Comparison of ENCODE assay signal across 8 cellular contexts in the genomic region with DNA sequence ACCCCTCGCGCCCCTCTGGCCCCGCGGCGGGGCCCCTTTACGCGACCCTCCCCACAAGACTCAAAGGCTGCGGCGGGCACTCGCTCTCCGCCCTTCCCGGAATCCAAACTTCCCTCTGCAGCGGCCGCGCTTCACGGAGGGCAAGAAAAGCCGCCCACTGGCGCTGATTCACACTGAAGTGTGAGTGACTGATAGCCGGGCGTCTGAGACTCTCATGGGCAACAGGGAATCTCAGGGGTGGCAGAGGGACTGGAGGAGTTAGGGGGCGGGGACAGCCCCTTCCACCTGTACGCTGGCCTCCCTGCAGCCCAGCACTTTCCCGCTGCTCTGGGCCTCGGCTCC. TPM values are rescaled to one million over a fixed set of nuclear protein-coding genes. Genes with fewer than 3 reads are reported as not detected.
DNase-seq lines count a peak whose midpoint lies in the region; ATAC-seq and TF ChIP-seq lines count a peak whose summit lies in the region.

No MANE protein-coding gene starts in this region.

- DNase-seq in CD4-positive, alpha-beta T cell = peak in 1 of 10 experiments; percentile 39
- peak; percentile 6 for DNase-seq in NCI-H1048 (lab: John Stamatoyannopoulos, UW)
- DNase-seq in activated naive CD4-positive, alpha-beta T cell treated with anti-CD3 and anti-CD28 coated beads, Interleukin-2, amount 50 U/mL, for 72 hours (ENCODE audit: low spot score in 2 of 2) = peak in 1 of 2 donors; percentile 80
- DNase-seq in right cardiac atrium = peak; percentile 69 to 82 (median 75)
- DNase-seq in effector CD4-positive, alpha-beta T cell = no peak
- DNase-seq in SHP77 treated with DMSO at 0.1 percent for 48 hours (lab: John Stamatoyannopoulos, UW) = no peak

- intact Hi-C loops in CD4-positive, alpha-beta T cell (cut with DNase I, micrococcal nuclease) = loop anchor here (5.0 to 10.0 kb wide), 2 partner anchors 36 to 51 kb away; partner anchors contain the start of genes ADD1 (in 1 of the 2) and TNIP2 (in 1 of the 2)
- intact Hi-C loops in right cardiac atrium (cut with DNase I) = no loop called here

- no peaks in the 10 kb centered on the region for H3K36me3 Mint-ChIP-seq in CD4-positive, alpha-beta T cell (ENCODE audit: low read depth)
- H3K36me3 Mint-ChIP-seq in activated naive CD4-positive, alpha-beta T cell treated with anti-CD3 and anti-CD28 coated beads, Interleukin-2, amount 50 U/mL, for 72 hours = no peaks in the 10 kb centered on the region

- peaks cover 46% of the 10 kb centered on the region for H3K4me1 Mint-ChIP-seq in CD4-positive, alpha-beta T cell (ENCODE audit: low read depth)

- no peaks in the 10 kb centered on the region for H3K36me3 ChIP-seq in skeletal muscle tissue (ENCODE audit: control insufficient read depth in 3 of 3, insufficient read depth in 3 of 3, low read length in 3 of 3)

- peaks cover 32% of the 10 kb centered on the region for H3K4me1 ChIP-seq in right cardiac atrium (ENCODE audit: control insufficient read depth, insufficient read depth, low read length)
- H3K4me1 ChIP-seq in skeletal muscle tissue (ENCODE audit: control insufficient read depth in 3 of 3, insufficient read depth in 3 of 3, low read length in 3 of 3) = peaks cover 49 to 59% (median 58%) of the 10 kb centered on the region in 3 donors

- H3K9ac ChIP-seq in skeletal muscle tissue (ENCODE audit: low read depth in 1 of 3, low read length in 3 of 3) = peak overlapping the region; percentile 61 to 74 (median 72)

- ATAC-seq in CD4-positive, alpha-beta T cell (ENCODE audit: poor library complexity) = no peak
- peak; percentile 25 to 74 for ATAC-seq in activated naive CD4-positive, alpha-beta T cell treated with anti-CD3 and anti-CD28 coated beads, Interleukin-2, amount 50 U/mL, for 72 hours
- ATAC-seq in right cardiac atrium = peak in 1 of 2 donors; percentile 4
- ATAC-seq in GM21786 (IDR thresholded peaks at IDR 0.05; ENCODE audit: unreplicated experiment) = no peak

- H3K9me3 ChIP-seq in CD4-positive, alpha-beta T cell (ENCODE audit: control insufficient read depth, low read length) = no peaks in the 10 kb centered on the region
- no peaks in the 10 kb centered on the region for H3K9me3 ChIP-seq in right cardiac atrium (ENCODE audit: control insufficient read depth, low read length)
- H3K9me3 ChIP-seq in skeletal muscle tissue (ENCODE audit: control insufficient read depth in 3 of 3, low read length in 3 of 3) = no peaks in the 10 kb centered on the region

- POLR2A ChIA-PET in CD4-positive, alpha-beta T cell (lab: Charles Lee) = no interaction called here

- peak overlapping the region; percentile 72 for H3K27ac Mint-ChIP-seq in CD4-positive, alpha-beta T cell
- H3K27ac Mint-ChIP-seq in activated naive CD4-positive, alpha-beta T cell treated with anti-CD3 and anti-CD28 coated beads, Interleukin-2, amount 50 U/mL, for 72 hours = peak overlapping the region; percentile 22 to 85

- peak overlapping the region; percentile 71 for H3K4me3 ChIP-seq in right cardiac atrium (ENCODE audit: low read length)
- peak overlapping the region; percentile 69 to 73 (median 70) for H3K4me3 ChIP-seq in skeletal muscle tissue (ENCODE audit: low read length in 3 of 3)

- TF ChIP-seq CTCF in CD4-positive, alpha-beta T cell (IDR thresholded peaks at IDR 0.05) = no peak

- no peaks in the 10 kb centered on the region for H3K27me3 ChIP-seq in CD4-positive, alpha-beta T cell (ENCODE audit: control insufficient read depth, insufficient read depth, low read length)
- H3K27me3 ChIP-seq in right cardiac atrium (ENCODE audit: control insufficient read depth, insufficient read depth) (no peaks in the 10 kb centered on the region), skeletal muscle tissue (ENCODE audit: control insufficient read depth in 3 of 3, insufficient read depth in 3 of 3, low read length in 3 of 3) (no peaks in the 10 kb centered on the region)

- no peaks in the 10 kb centered on the region for H3K27me3 Mint-ChIP-seq in CD4-positive, alpha-beta T cell

- 5% methylated on average over 24 of the region's 24 CpGs for WGBS in right cardiac atrium

- H3K9me3 Mint-ChIP-seq in CD4-positive, alpha-beta T cell = no peaks in the 10 kb centered on the region
- no peaks in the 10 kb centered on the region for H3K9me3 Mint-ChIP-seq in activated naive CD4-positive, alpha-beta T cell treated with anti-CD3 and anti-CD28 coated beads, Interleukin-2, amount 50 U/mL, for 72 hours

- no peak overlapping the region for H3K27ac ChIP-seq in CD4-positive, alpha-beta T cell (ENCODE audit: low read depth, low read length)
- peak overlapping the region; percentile 61 for H3K27ac ChIP-seq in right cardiac atrium (ENCODE audit: low read length)
- H3K27ac ChIP-seq in skeletal muscle tissue (ENCODE audit: low read depth, low read length) = peak overlapping the region; percentile 62

- CTCF ChIA-PET in CD4-positive, alpha-beta T cell (lab: Charles Lee) = no interaction called here

- H3K4me3 Mint-ChIP-seq in CD4-positive, alpha-beta T cell = peak overlapping the region; percentile 84

RNA-seq across cellular contexts. Expression of gene SH3BP2, which starts 0.7 kb away (rescaled TPM):
- total RNA-seq in CD4-positive, alpha-beta T cell = 10 to 100 TPM; 30.1 to 30.5 TPM
- total RNA-seq in activated naive CD4-positive, alpha-beta T cell treated with anti-CD3 and anti-CD28 coated beads, Interleukin-2, amount 50 U/mL, for 72 hours = 10 to 100 TPM; 56.6 to 77.6 TPM
- total RNA-seq in right cardiac atrium = 10 to 100 TPM; 20.5 to 28.8 (median 26.3) TPM
- polyA plus RNA-seq in right cardiac atrium = 21.7 TPM
- total RNA-seq in skeletal muscle tissue = 7.8 TPM

RNA-seq across cellular contexts. Expression of gene TNIP2, which starts 37.4 kb away (rescaled TPM):
- total RNA-seq in CD4-positive, alpha-beta T cell = 10 to 100 TPM; 43.8 to 49.1 TPM
- total RNA-seq in activated naive CD4-positive, alpha-beta T cell treated with anti-CD3 and anti-CD28 coated beads, Interleukin-2, amount 50 U/mL, for 72 hours = 10 to 100 TPM; 48.9 to 75.5 TPM
- 10 to 100 TPM; 20.2 to 28.0 (median 24.6) TPM for total RNA-seq in right cardiac atrium
- 24.9 TPM for polyA plus RNA-seq in right cardiac atrium
- total RNA-seq in skeletal muscle tissue = 14.6 TPM

RNA-seq across cellular contexts. Expression of gene ADD1, which starts 50.1 kb away (rescaled TPM):
- total RNA-seq in CD4-positive, alpha-beta T cell = 100 to 1,000 TPM; 153 TPM
- 100 to 1,000 TPM; 216 to 239 TPM for total RNA-seq in activated naive CD4-positive, alpha-beta T cell treated with anti-CD3 and anti-CD28 coated beads, Interleukin-2, amount 50 U/mL, for 72 hours
- 100 to 1,000 TPM; 215 to 256 (median 236) TPM for total RNA-seq in right cardiac atrium
- polyA plus RNA-seq in right cardiac atrium = 207 TPM
- 155 TPM for total RNA-seq in skeletal muscle tissue

Comparison
In these comparisons a context has a peak if more than half of its experiments do, and no peak if none do; other contexts are left out.
1. ATAC-seq: peak in activated naive CD4-positive, alpha-beta T cell treated with anti-CD3 and anti-CD28 coated beads, Interleukin-2, amount 50 U/mL, for 72 hours (2 of 2); none in CD4-positive, alpha-beta T cell (single experiment) and GM21786 (single experiment).
2. DNase-seq: peak in NCI-H1048 (single experiment) and right cardiac atrium (3 of 3); none in effector CD4-positive, alpha-beta T cell (single experiment) and SHP77 treated with DMSO at 0.1 percent for 48 hours (single experiment).
3. intact Hi-C loops: an anchor here in CD4-positive, alpha-beta T cell (5.0 to 10.0 kb wide); none called in right cardiac atrium.